In the genomic region with DNA sequence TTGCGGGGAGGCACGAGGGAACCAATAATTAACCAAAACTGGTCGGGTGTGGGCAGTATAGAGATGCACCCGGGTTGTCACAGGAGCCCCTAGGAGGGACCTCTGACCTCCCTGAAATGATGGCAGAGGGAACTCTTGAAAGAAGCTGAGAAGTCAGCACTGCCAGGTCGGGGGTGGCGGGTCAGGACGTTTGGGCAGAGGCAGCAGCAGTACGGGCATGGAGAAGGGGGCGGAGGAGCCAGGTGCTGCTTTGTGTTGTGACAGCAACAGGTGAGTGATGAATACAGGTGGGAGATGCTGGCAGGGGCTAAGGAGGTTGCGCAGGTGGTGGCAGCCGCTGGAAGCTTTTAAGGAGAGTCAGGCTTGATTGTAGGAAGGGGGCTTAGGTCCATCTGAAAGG, we compare ENCODE assay signal across 9 cellular contexts. TPM values are rescaled to one million over a fixed set of nuclear protein-coding genes. Genes with fewer than 3 reads are reported as not detected.
A peak's percentile ranks its signal among the peaks of the same experiment; 100 is the strongest.
DNase-seq lines count a peak whose midpoint lies in the region; ATAC-seq and TF ChIP-seq lines count a peak whose summit lies in the region.
"Had no signal": no experiment of that assay in that cellular context is flagged by ENCODE, and none has a peak within 500 bp of the region (broad histone marks: within the 10 kb centered on the region; RNA-seq: fewer than 3 reads in every experiment).

No MANE protein-coding gene starts in this region.

- peaks cover 61 to 76% of the 10 kb centered on the region in 2 donors for H3K4me1 ChIP-seq in naive thymus-derived CD4-positive, alpha-beta T cell (ENCODE audit: control insufficient read depth in 2 of 2, insufficient read depth in 2 of 2, low read length in 2 of 2)

- intact Hi-C loops in naive thymus-derived CD4-positive, alpha-beta T cell (cut with micrococcal nuclease), result loop anchor here (1.0 to 5.0 kb wide), 9 partner anchors 11 to 371 kb away; a partner anchor contains a TSS

- no peaks in the 10 kb centered on the region for H3K27me3 ChIP-seq in AG04450 (ENCODE audit: control insufficient read depth, insufficient read depth, low read length)
- H3K27me3 ChIP-seq in naive thymus-derived CD4-positive, alpha-beta T cell (ENCODE audit: control insufficient read depth in 2 of 2, insufficient read depth in 2 of 2, low read length in 2 of 2), result no peaks in the 10 kb centered on the region

- peak overlapping the region; percentile 79 for H3K4me3 Mint-ChIP-seq in activated naive CD8-positive, alpha-beta T cell treated with anti-CD3 and anti-CD28 coated beads, Interleukin-2, amount 10 ng/mL, durations not matched to agents 7 days and 5 days
- peak overlapping the region; percentile 81 to 92 (median 86) for H3K4me3 Mint-ChIP-seq in naive thymus-derived CD4-positive, alpha-beta T cell
- H3K4me3 Mint-ChIP-seq in glutamatergic neuron (ENCODE audit: unreplicated experiment), result no peak overlapping the region

- CTCF ChIA-PET in AG04450 (lab: Charles Lee), result interaction anchor here (0.9 to 2.6 kb wide), 6 partner anchors 9 to 59 kb away, joined by 3 to 14 read pairs (median 4); no protein-coding TSS in a partner anchor
- CTCF ChIA-PET in naive thymus-derived CD4-positive, alpha-beta T cell (lab: Charles Lee), result interaction anchor here (0.7 to 4.7 kb wide), 7 partner anchors 28 to 66 kb away, joined by 3 to 36 read pairs (median 4); no protein-coding TSS in a partner anchor

- ATAC-seq in GM18505 (IDR thresholded peaks at IDR 0.05; ENCODE audit: unreplicated experiment), result no peak
- ATAC-seq in activated naive CD8-positive, alpha-beta T cell treated with anti-CD3 and anti-CD28 coated beads, Interleukin-2, amount 10 ng/mL, durations not matched to agents 7 days and 5 days (ENCODE audit: low read depth), result no peak
- ATAC-seq in naive thymus-derived CD4-positive, alpha-beta T cell, result no peak

- H3K9me3 Mint-ChIP-seq in activated naive CD8-positive, alpha-beta T cell treated with anti-CD3 and anti-CD28 coated beads, Interleukin-2, amount 10 ng/mL, durations not matched to agents 7 days and 5 days, result no peaks in the 10 kb centered on the region
- peaks cover 0 to 3% (median 0%) of the 10 kb centered on the region in 11 donors for H3K9me3 Mint-ChIP-seq in naive thymus-derived CD4-positive, alpha-beta T cell
- peaks cover 6% of the 10 kb centered on the region for H3K9me3 Mint-ChIP-seq in glutamatergic neuron (ENCODE audit: unreplicated experiment)

- H3K27me3 Mint-ChIP-seq in activated naive CD8-positive, alpha-beta T cell treated with anti-CD3 and anti-CD28 coated beads, Interleukin-2, amount 10 ng/mL, durations not matched to agents 7 days and 5 days, result no peaks in the 10 kb centered on the region
- H3K27me3 Mint-ChIP-seq in naive thymus-derived CD4-positive, alpha-beta T cell, result no peaks in the 10 kb centered on the region
- peaks cover 7% of the 10 kb centered on the region for H3K27me3 Mint-ChIP-seq in glutamatergic neuron (ENCODE audit: unreplicated experiment)

- H3K9me3 ChIP-seq in AG04450 (ENCODE audit: control insufficient read depth, insufficient read depth, low read length), result no peaks in the 10 kb centered on the region
- H3K9me3 ChIP-seq in naive thymus-derived CD4-positive, alpha-beta T cell (ENCODE audit: control insufficient read depth in 2 of 3, low read length in 3 of 3), result no peaks in the 10 kb centered on the region

- peaks cover 0 to 5% (median 0%) of the 10 kb centered on the region in 3 experiments for H3K36me3 ChIP-seq in naive thymus-derived CD4-positive, alpha-beta T cell (ENCODE audit: control insufficient read depth in 2 of 3, insufficient read depth in 3 of 3, low read length in 3 of 3)

- H3K27ac Mint-ChIP-seq in activated naive CD8-positive, alpha-beta T cell treated with anti-CD3 and anti-CD28 coated beads, Interleukin-2, amount 10 ng/mL, durations not matched to agents 7 days and 5 days, result peak overlapping the region; percentile 91
- peak overlapping the region; percentile 89 to 100 (median 97) for H3K27ac Mint-ChIP-seq in naive thymus-derived CD4-positive, alpha-beta T cell
- no peak overlapping the region for H3K27ac Mint-ChIP-seq in glutamatergic neuron (ENCODE audit: unreplicated experiment)

- peaks cover 80% of the 10 kb centered on the region for H3K4me1 Mint-ChIP-seq in activated naive CD8-positive, alpha-beta T cell treated with anti-CD3 and anti-CD28 coated beads, Interleukin-2, amount 10 ng/mL, durations not matched to agents 7 days and 5 days
- peaks cover 51 to 91% (median 82%) of the 10 kb centered on the region in 7 donors for H3K4me1 Mint-ChIP-seq in naive thymus-derived CD4-positive, alpha-beta T cell
- H3K4me1 Mint-ChIP-seq in glutamatergic neuron (ENCODE audit: low read depth, unreplicated experiment), result peaks cover 3% of the 10 kb centered on the region

- peak; percentile 7 for TF ChIP-seq POLR2A in GM18505 (IDR thresholded peaks at IDR 0.05; ENCODE audit: borderline replicate concordance, extremely low read depth, insufficient read depth, insufficient read length)

- peaks cover 38% of the 10 kb centered on the region for H3K36me3 Mint-ChIP-seq in activated naive CD8-positive, alpha-beta T cell treated with anti-CD3 and anti-CD28 coated beads, Interleukin-2, amount 10 ng/mL, durations not matched to agents 7 days and 5 days
- peaks cover 0 to 29% (median 0%) of the 10 kb centered on the region in 5 donors for H3K36me3 Mint-ChIP-seq in naive thymus-derived CD4-positive, alpha-beta T cell
- H3K36me3 Mint-ChIP-seq in glutamatergic neuron (ENCODE audit: unreplicated experiment), result no peaks in the 10 kb centered on the region

- H3K27ac ChIP-seq in AG04450 (ENCODE audit: low read depth, low read length), result peak overlapping the region; percentile 68
- H3K27ac ChIP-seq in naive thymus-derived CD4-positive, alpha-beta T cell (ENCODE audit: low read depth, low read length), result peak overlapping the region; percentile 82

- POLR2A ChIA-PET in AG04450 (lab: Yijun Ruan, JAX), result interaction anchor here (0.6 to 1.8 kb wide), 2 partner anchors 57 to 1608 kb away, joined by 4 to 6 read pairs; no protein-coding TSS in a partner anchor
- POLR2A ChIA-PET in activated naive CD8-positive, alpha-beta T cell treated with anti-CD3 and anti-CD28 coated beads, Interleukin-2, amount 10 ng/mL, durations not matched to agents 7 days and 5 days (lab: Charles Lee), result interaction anchor here (0.5 to 4.3 kb wide), 12 partner anchors 8 to 269 kb away, joined by 3 to 67 read pairs (median 8); a partner anchor contains a TSS
- POLR2A ChIA-PET in naive thymus-derived CD4-positive, alpha-beta T cell (lab: Charles Lee), result interaction anchor here (0.7 to 8.2 kb wide), 16 partner anchors 10 to 270 kb away, joined by 3 to 125 read pairs (median 4); a partner anchor contains a TSS

- no peak for TF ChIP-seq CTCF in AG04450 (IDR thresholded peaks at IDR 0.05; ENCODE audit: low read depth, low read length)
- TF ChIP-seq CTCF in glutamatergic neuron (IDR thresholded peaks at IDR 0.05; ENCODE audit: partially characterized antibody, unreplicated experiment), result no peak

- no peak overlapping the region for H3K4me3 ChIP-seq in AG04450 (ENCODE audit: low read depth, low read length)
- peak overlapping the region; percentile 38 for H3K4me3 ChIP-seq in naive thymus-derived CD4-positive, alpha-beta T cell (ENCODE audit: low read length)

- DNase-seq in AG04450 (ENCODE audit: low read depth, low spot score) (no peak), middle frontal gyrus (ENCODE audit: extremely low spot score, low spot score) (no peak), glutamatergic neuron (no peak), Ammon's horn (ENCODE audit: low spot score) (no peak)
- no peak for DNase-seq in activated naive CD8-positive, alpha-beta T cell treated with anti-CD3 and anti-CD28 coated beads, Interleukin-2, amount 10 ng/mL, durations not matched to agents 7 days and 5 days
- peak in 1 of 9 donors; percentile 50 for DNase-seq in naive thymus-derived CD4-positive, alpha-beta T cell
- DNase-seq in stimulated activated CD4-positive, alpha-beta T cell treated with anti-CD3 and anti-CD28 coated beads, Interleukin-4, amount 100 ng/mL, for 1 hour, result no peak

RNA-seq across cellular contexts. Expression of a gene that starts 11.7 kb away (rescaled TPM):
- 5.9 and 6.2 TPM in 2 replicates for polyA plus RNA-seq in AG04450 (2011; rRNA removed)
- polyA minus RNA-seq in AG04450 (2011; rRNA and poly(A)+ RNA removed), result 8.9 and 12.5 TPM in 2 replicates
- total RNA-seq in activated naive CD8-positive, alpha-beta T cell treated with anti-CD3 and anti-CD28 coated beads, Interleukin-2, amount 10 ng/mL, durations not matched to agents 7 days and 5 days, result 100 to 1,000 TPM; 215 to 246 TPM
- total RNA-seq in naive thymus-derived CD4-positive, alpha-beta T cell, result 100 to 1,000 TPM in 2 of 5 experiments, 10 to 100 TPM in 3; 38.6 to 278 (median 60.3) TPM
- polyA plus RNA-seq in naive thymus-derived CD4-positive, alpha-beta T cell, result 10 to 100 TPM; 30.1 to 48.2 TPM
- 5.1 TPM for total RNA-seq in glutamatergic neuron (ENCODE audit: unreplicated experiment)
- total RNA-seq: G401 had no signal

RNA-seq across cellular contexts. Expression of a gene that starts 51.3 kb away (rescaled TPM):
- 18.3 and 19.0 TPM in 2 replicates for polyA plus RNA-seq in AG04450 (2011; rRNA removed)
- polyA minus RNA-seq in AG04450 (2011; rRNA and poly(A)+ RNA removed), result 60.6 and 65.4 TPM in 2 replicates
- 10 to 100 TPM; 52.6 to 53.3 TPM for total RNA-seq in activated naive CD8-positive, alpha-beta T cell treated with anti-CD3 and anti-CD28 coated beads, Interleukin-2, amount 10 ng/mL, durations not matched to agents 7 days and 5 days
- total RNA-seq in naive thymus-derived CD4-positive, alpha-beta T cell, result 10 to 100 TPM; 43.8 to 94.4 (median 77.3) TPM
- polyA plus RNA-seq in naive thymus-derived CD4-positive, alpha-beta T cell, result 10 to 100 TPM in 1 of 2 donors, 1 to 10 TPM in 1; 6.5 to 13.5 TPM
- 32.8 TPM for total RNA-seq in glutamatergic neuron (ENCODE audit: unreplicated experiment)
